ENCODE assay signal across 11 cellular contexts in genomic region chr2:159326569-159327255, GRCh38. TPM values are rescaled to one million over a fixed set of nuclear protein-coding genes. Genes with fewer than 3 reads are reported as not detected.
A peak's percentile ranks its signal among the peaks of the same experiment; 100 is the strongest.
DNase-seq lines count a peak whose midpoint lies in the region; ATAC-seq and TF ChIP-seq lines count a peak whose summit lies in the region.
"Had no signal": no experiment of that assay in that cellular context is flagged by ENCODE, and none has a peak within 500 bp of the region (broad histone marks: within the 10 kb centered on the region; RNA-seq: fewer than 3 reads in every experiment).

No MANE protein-coding gene starts in this region.

- POLR2A ChIA-PET in activated CD4-positive, alpha-beta memory T cell treated with anti-CD3 and anti-CD28 coated beads for 36 hours (lab: Charles Lee), result no interaction called here

- no peak overlapping the region for H3K4me2 ChIP-seq in osteoblast (ENCODE audit: insufficient read depth, low read length)

- no peaks in the 10 kb centered on the region for H3K27me3 Mint-ChIP-seq in activated CD4-positive, alpha-beta memory T cell treated with anti-CD3 and anti-CD28 coated beads for 36 hours
- H3K27me3 Mint-ChIP-seq: activated naive CD4-positive, alpha-beta T cell treated with anti-CD3 and anti-CD28 coated beads, Interleukin-2, amount 50 U/mL, for 24 hours had no signal

- H3K79me2 ChIP-seq in osteoblast (ENCODE audit: insufficient read depth, low read length), result no peaks in the 10 kb centered on the region

- ATAC-seq in HG02642 (IDR thresholded peaks at IDR 0.05; ENCODE audit: poor library complexity, unreplicated experiment) (no peak), GM21717 (IDR thresholded peaks at IDR 0.05; ENCODE audit: unreplicated experiment) (no peak)

- H3K4me1 ChIP-seq in osteoblast (ENCODE audit: insufficient read depth, low read length), result no peaks in the 10 kb centered on the region

- no peak overlapping the region for H3K4me3 Mint-ChIP-seq in activated CD4-positive, alpha-beta memory T cell treated with anti-CD3 and anti-CD28 coated beads for 36 hours
- H3K4me3 Mint-ChIP-seq: activated naive CD4-positive, alpha-beta T cell treated with anti-CD3 and anti-CD28 coated beads, Interleukin-2, amount 50 U/mL, for 24 hours had no signal

- H3K27ac ChIP-seq in osteoblast (ENCODE audit: low read depth, low read length) (no peak overlapping the region), substantia nigra (ENCODE audit: low read depth, low read length, poor library complexity, severe bottlenecking) (no peak overlapping the region)

- no peaks in the 10 kb centered on the region for H3K9me3 Mint-ChIP-seq in activated CD4-positive, alpha-beta memory T cell treated with anti-CD3 and anti-CD28 coated beads for 36 hours
- H3K9me3 Mint-ChIP-seq: activated naive CD4-positive, alpha-beta T cell treated with anti-CD3 and anti-CD28 coated beads, Interleukin-2, amount 50 U/mL, for 24 hours had no signal

- DNase-seq in EH (ENCODE audit: low read depth), result peak; percentile 52
- DNase-seq in NOMO-1 (lab: John Stamatoyannopoulos, UW; ENCODE audit: unreplicated experiment in 2 of 2), result peak; percentile 68 to 90
- DNase-seq in erythroblast (lab: John Stamatoyannopoulos, UW), result peak; percentile 55 to 83
- peak; percentile 6 for DNase-seq in osteoblast (ENCODE audit: insufficient read length, low spot score, missing footprints)
- no peak for DNase-seq in substantia nigra (lab: John Stamatoyannopoulos, UW)
- no peak for DNase-seq in activated CD4-positive, alpha-beta memory T cell treated with anti-CD3 and anti-CD28 coated beads for 36 hours
- DNase-seq: NCI-H1417, retina had no signal

- H3K36me3 Mint-ChIP-seq in activated CD4-positive, alpha-beta memory T cell treated with anti-CD3 and anti-CD28 coated beads for 36 hours, result peaks cover 11% of the 10 kb centered on the region

- CTCF ChIA-PET in activated CD4-positive, alpha-beta memory T cell treated with anti-CD3 and anti-CD28 coated beads for 36 hours (lab: Charles Lee), result no interaction called here

- H2AFZ ChIP-seq in osteoblast (ENCODE audit: low read length), result no peak overlapping the region

- no peaks in the 10 kb centered on the region for H3K9me3 ChIP-seq in osteoblast (ENCODE audit: low read depth, low read length)

- intact Hi-C loops in activated CD4-positive, alpha-beta memory T cell treated with anti-CD3 and anti-CD28 coated beads for 36 hours (cut with micrococcal nuclease), result no loop called here

- H3K36me3 ChIP-seq in osteoblast (ENCODE audit: insufficient read depth, low read length), result no peaks in the 10 kb centered on the region

- H4K20me1 ChIP-seq in osteoblast (ENCODE audit: insufficient read depth, low read length), result no peaks in the 10 kb centered on the region

- no peak for TF ChIP-seq CTCF in osteoblast (IDR thresholded peaks at IDR 0.05; ENCODE audit: extremely low read depth, low read depth, low read length)

- no peak overlapping the region for H3K4me3 ChIP-seq in osteoblast (ENCODE audit: insufficient read depth, low read length)

- H3K27me3 ChIP-seq in osteoblast (ENCODE audit: insufficient read depth, low read length), result no peaks in the 10 kb centered on the region

- no peak for TF ChIP-seq POLR2A in erythroblast (IDR thresholded peaks at IDR 0.05; ENCODE audit: low read length)

- no peaks in the 10 kb centered on the region for H3K4me1 Mint-ChIP-seq in activated CD4-positive, alpha-beta memory T cell treated with anti-CD3 and anti-CD28 coated beads for 36 hours (ENCODE audit: low read depth)
- H3K4me1 Mint-ChIP-seq: activated naive CD4-positive, alpha-beta T cell treated with anti-CD3 and anti-CD28 coated beads, Interleukin-2, amount 50 U/mL, for 24 hours had no signal

- no peak overlapping the region for H3K27ac Mint-ChIP-seq in activated CD4-positive, alpha-beta memory T cell treated with anti-CD3 and anti-CD28 coated beads for 36 hours
- H3K27ac Mint-ChIP-seq: activated naive CD4-positive, alpha-beta T cell treated with anti-CD3 and anti-CD28 coated beads, Interleukin-2, amount 50 U/mL, for 24 hours had no signal

RNA-seq across cellular contexts. Expression of gene WDSUB1, which starts 40.2 kb away (rescaled TPM):
- 12.7 and 13.8 TPM in 2 replicates for total RNA-seq in osteoblast
- 1 to 10 TPM; 5.9 to 6.0 TPM for total RNA-seq in activated CD4-positive, alpha-beta memory T cell treated with anti-CD3 and anti-CD28 coated beads for 36 hours

Comparison
In these comparisons a context has a peak if more than half of its experiments do, and no peak if none do; other contexts are left out.
1. DNase-seq: peak in EH (single experiment), NOMO-1 (2 of 2), erythroblast (2 of 2) and osteoblast (single experiment); none in substantia nigra (0 of 49) and activated CD4-positive, alpha-beta memory T cell treated with anti-CD3 and anti-CD28 coated beads for 36 hours (single experiment).